24 cellular contexts compared by ENCODE assay signal in the genomic region with DNA sequence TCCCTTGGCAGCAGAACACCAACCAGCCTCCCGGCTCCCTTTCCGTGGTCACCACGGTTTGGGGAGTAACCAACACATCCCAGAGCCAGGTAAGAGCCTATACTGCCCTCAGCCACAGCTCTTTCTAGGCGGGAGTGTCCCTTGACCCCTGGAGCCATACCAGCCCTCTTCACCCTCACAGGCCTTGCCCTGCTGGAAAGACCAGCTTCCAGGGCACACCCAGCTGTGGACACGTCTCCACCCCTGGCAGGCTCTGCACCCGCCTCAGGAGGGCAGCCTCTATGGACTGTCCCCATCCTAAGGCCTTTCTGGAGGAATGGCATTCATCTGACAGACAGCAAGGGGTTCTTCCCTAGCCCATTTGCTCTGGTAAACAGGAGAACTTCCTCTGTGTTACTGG. TPM values are rescaled to one million over a fixed set of nuclear protein-coding genes. Genes with fewer than 3 reads are reported as not detected.
A peak's percentile ranks its signal among the peaks of the same experiment; 100 is the strongest.
DNase-seq lines count a peak whose midpoint lies in the region; ATAC-seq and TF ChIP-seq lines count a peak whose summit lies in the region.
"Had no signal": no experiment of that assay in that cellular context is flagged by ENCODE, and none has a peak within 500 bp of the region (broad histone marks: within the 10 kb centered on the region; RNA-seq: fewer than 3 reads in every experiment).

No MANE protein-coding gene starts in this region.

- H3K27ac Mint-ChIP-seq in dendritic cell treated with granulocyte-macrophage colony-stimulating factor and Interleukin-4, amounts not matched to agents 40 ng/mL and 50 ng/mL, for 4 days, result peak overlapping the region; percentile 91
- H3K27ac Mint-ChIP-seq in natural killer cell, result peak overlapping the region; percentile 26 to 98

- POLR2A ChIA-PET in HEK293 (lab: Yijun Ruan, JAX), result no interaction called here

- H3K4me3 Mint-ChIP-seq in dendritic cell treated with granulocyte-macrophage colony-stimulating factor and Interleukin-4, amounts not matched to agents 40 ng/mL and 50 ng/mL, for 4 days, result no peak overlapping the region
- no peak overlapping the region for H3K4me3 Mint-ChIP-seq in natural killer cell
- H3K4me3 Mint-ChIP-seq: stimulated activated naive CD8-positive, alpha-beta T cell treated with anti-CD3 and anti-CD28 coated beads, Interleukin-15, Interleukin-2, amounts not matched to agents 100 ng/mL and 50 ng/mL, for 24 hours had no signal

- H3K9me3 ChIP-seq in HEK293 (ENCODE audit: control insufficient read depth, insufficient read depth, low read depth, low read length), result no peaks in the 10 kb centered on the region
- H3K9me3 ChIP-seq: ascending aorta, Caco-2, gastroesophageal sphincter, HAP-1, uterus had no signal

- H3K4me1 Mint-ChIP-seq in dendritic cell treated with granulocyte-macrophage colony-stimulating factor and Interleukin-4, amounts not matched to agents 40 ng/mL and 50 ng/mL, for 4 days (ENCODE audit: low read depth), result peaks cover 100% of the 10 kb centered on the region
- peaks cover 38 to 84% of the 10 kb centered on the region in 2 donors for H3K4me1 Mint-ChIP-seq in natural killer cell

- no peaks in the 10 kb centered on the region for H3K9me3 Mint-ChIP-seq in dendritic cell treated with granulocyte-macrophage colony-stimulating factor and Interleukin-4, amounts not matched to agents 40 ng/mL and 50 ng/mL, for 4 days
- no peaks in the 10 kb centered on the region for H3K9me3 Mint-ChIP-seq in natural killer cell
- H3K9me3 Mint-ChIP-seq: stimulated activated naive CD8-positive, alpha-beta T cell treated with anti-CD3 and anti-CD28 coated beads, Interleukin-15, Interleukin-2, amounts not matched to agents 100 ng/mL and 50 ng/mL, for 24 hours had no signal

- no peak for ATAC-seq in natural killer cell
- no peak for ATAC-seq in HG02678 (IDR thresholded peaks at IDR 0.05; ENCODE audit: unreplicated experiment)
- no peak for ATAC-seq in activated CD4-positive, CD25-positive, alpha-beta regulatory T cell treated with anti-CD3 and anti-CD28 coated beads, Interleukin-2, amount 50 U/mL, for 24 hours
- no peak for ATAC-seq in HG03159 (IDR thresholded peaks at IDR 0.05; ENCODE audit: unreplicated experiment)
- ATAC-seq: gastroesophageal sphincter had no signal

- no peaks in the 10 kb centered on the region for H3K4me1 ChIP-seq in HEK293 (ENCODE audit: control insufficient read depth, insufficient read depth, low read length)
- H3K4me1 ChIP-seq: Caco-2, HAP-1 had no signal

- no peak overlapping the region for H3K27ac ChIP-seq in 22Rv1
- no peak overlapping the region for H3K27ac ChIP-seq in HEK293 (ENCODE audit: extremely low read depth, low read depth, low read length)
- H3K27ac ChIP-seq: ascending aorta, epithelial cell of prostate, uterus had no signal

- DNase-seq in natural killer cell, result no peak
- no peak for DNase-seq in NCI-H1930 (lab: John Stamatoyannopoulos, UW)
- DNase-seq: activated CD4-positive, CD25-positive, alpha-beta regulatory T cell treated with anti-CD3 and anti-CD28 coated beads, Interleukin-2, amount 50 U/mL, for 72 hours; activated CD8-positive, alpha-beta memory T cell treated with anti-CD3 and anti-CD28 coated beads, Interleukin-2, amount 50 U/mL, for 48 hours; activated naive CD4-positive, alpha-beta T cell treated with Interleukin-2 at 50 U/mL for 16 hours; Caco-2; Kasumi-1; NCI-H1105 treated with DMSO at 0.1 percent for 48 hours; NCI-H2171 treated with DMSO at 0.1 percent for 48 hours; NCI-H748 treated with DMSO at 0.1 percent for 48 hours; nucleus accumbens; T-helper 9 cell; uterus had no signal

- TF ChIP-seq CTCF in 22Rv1 (IDR thresholded peaks at IDR 0.05) (peak; percentile 2; the same call in 1 of the 2 replicates), HEK293 (tag by site-specific recombination; IDR thresholded peaks at IDR 0.05) (no peak), natural killer cell (IDR thresholded peaks at IDR 0.05) (no peak)

- H3K4me3 ChIP-seq in HEK293 (ENCODE audit: low read depth, low read length), result no peak overlapping the region
- H3K4me3 ChIP-seq: ascending aorta, gastroesophageal sphincter, HAP-1, uterus had no signal

- peaks cover 78% of the 10 kb centered on the region for H3K36me3 Mint-ChIP-seq in dendritic cell treated with granulocyte-macrophage colony-stimulating factor and Interleukin-4, amounts not matched to agents 40 ng/mL and 50 ng/mL, for 4 days (ENCODE audit: low read depth)
- no peaks in the 10 kb centered on the region for H3K36me3 Mint-ChIP-seq in natural killer cell

- intact Hi-C loops in dendritic cell treated with granulocyte-macrophage colony-stimulating factor and Interleukin-4, amounts not matched to agents 40 ng/mL and 50 ng/mL, for 4 days (cut with micrococcal nuclease), result no loop called here
- intact Hi-C loops in natural killer cell (cut with micrococcal nuclease), result no loop called here

- peaks cover 0 to 48% of the 10 kb centered on the region in 2 experiments; a peak in 1 of 3 replicates for H3K36me3 ChIP-seq in HEK293 (ENCODE audit: control insufficient read depth in 2 of 2, insufficient read depth in 1 of 2, low read length in 2 of 2)
- H3K36me3 ChIP-seq: HAP-1, uterus had no signal

- CTCF ChIA-PET in HEK293 (lab: Yijun Ruan, JAX), result no interaction called here

- H3K27me3 Mint-ChIP-seq in dendritic cell treated with granulocyte-macrophage colony-stimulating factor and Interleukin-4, amounts not matched to agents 40 ng/mL and 50 ng/mL, for 4 days, result no peaks in the 10 kb centered on the region
- H3K27me3 Mint-ChIP-seq in natural killer cell (ENCODE audit: low read depth in 2 of 2), result no peaks in the 10 kb centered on the region
- H3K27me3 Mint-ChIP-seq: stimulated activated naive CD8-positive, alpha-beta T cell treated with anti-CD3 and anti-CD28 coated beads, Interleukin-15, Interleukin-2, amounts not matched to agents 100 ng/mL and 50 ng/mL, for 24 hours had no signal

TF ChIP-seq in HEK293, 187 proteins besides CTCF, POLR2A, EP300 and RAD21:
- TF ChIP-seq ZNF433 (tag by site-specific recombination; IDR thresholded peaks at IDR 0.05; ENCODE audit: low read depth) (no peak), ZNF600 (tag by site-specific recombination; IDR thresholded peaks at IDR 0.05) (0 out of 2 replicates have a peak, but pooled peaks have one; percentile 13)

RNA-seq across cellular contexts. Expression of a gene that starts 57.5 kb away (rescaled TPM):
- total RNA-seq in natural killer cell, result 10 to 100 TPM; 59.5 to 99.1 (median 66.3) TPM
